Comparison of ENCODE assay signal across 18 cellular contexts in genomic region chr6:88208736-88209135, GRCh38. TPM values are rescaled to one million over a fixed set of nuclear protein-coding genes. Genes with fewer than 3 reads are reported as not detected.
"Had no signal": no experiment of that assay in that cellular context is flagged by ENCODE, and none has a peak within 500 bp of the region (broad histone marks: within the 10 kb centered on the region; RNA-seq: fewer than 3 reads in every experiment).

No MANE protein-coding gene starts in this region.

- ATAC-seq: left colon, left ventricle myocardium superior, pancreas, right cardiac atrium had no signal

- H3K4me3 ChIP-seq: esophagus squamous epithelium, hepatocyte, pancreas, stomach, thoracic aorta, transverse colon had no signal

- H3K27ac ChIP-seq: esophagus squamous epithelium, hepatocyte, pancreas, stomach, thoracic aorta, transverse colon had no signal

- H3K36me3 ChIP-seq: esophagus squamous epithelium, pancreas, stomach, thoracic aorta, transverse colon had no signal

- H3K27me3 ChIP-seq: esophagus squamous epithelium, hepatocyte, pancreas, stomach, transverse colon had no signal

- H3K4me1 ChIP-seq: esophagus squamous epithelium, pancreas, stomach, transverse colon had no signal

- H3K9me3 ChIP-seq: pancreas, thoracic aorta had no signal

- DNase-seq: dermis blood vessel endothelial cell; esophagus squamous epithelium; foreskin melanocyte; head of caudate nucleus; left colon; left ventricle myocardium superior; mesendoderm; naive B cell; occipital lobe; pancreas; right cardiac atrium; small intestine; stimulated activated CD4-positive, alpha-beta T cell treated with anti-CD3 and anti-CD28 coated beads, Interleukin-12 subunit alpha, Interleukin-12 subunit beta, amount 100 ng/mL, for 4 hours; stimulated activated naive CD4-positive, alpha-beta T cell; stomach; transverse colon had no signal

RNA-seq across cellular contexts. Expression of gene CNR1, which starts 42.6 kb away (rescaled TPM):
- total RNA-seq: dermis blood vessel endothelial cell had no signal
